23 cellular contexts compared by ENCODE assay signal in genomic region chr1:52856026-52856425, GRCh38. TPM values are rescaled to one million over a fixed set of nuclear protein-coding genes. Genes with fewer than 3 reads are reported as not detected.
DNase-seq lines count a peak whose midpoint lies in the region; ATAC-seq and TF ChIP-seq lines count a peak whose summit lies in the region.
"Had no signal": no experiment of that assay in that cellular context is flagged by ENCODE, and none has a peak within 500 bp of the region (broad histone marks: within the 10 kb centered on the region; RNA-seq: fewer than 3 reads in every experiment).

No MANE protein-coding gene starts in this region.

- CTCF ChIA-PET in RWPE1 (lab: Yijun Ruan, JAX) = interaction anchor here (0.6 kb wide), 1 partner anchor 1259 kb away, joined by 3 read pairs; no protein-coding TSS in a partner anchor

- H3K27me3 ChIP-seq in foreskin keratinocyte = no peaks in the 10 kb centered on the region
- H3K27me3 ChIP-seq: Peyer's patch had no signal

- peaks cover 17% of the 10 kb centered on the region for H3K4me1 ChIP-seq in foreskin keratinocyte
- H3K4me1 ChIP-seq: Peyer's patch had no signal

- POLR2A ChIA-PET in RWPE1 (lab: Yijun Ruan, JAX; ENCODE audit: low non-redundant PET) = no interaction called here

- intact Hi-C loops in Right ventricle myocardium superior (cut with DNase I) = no loop called here

- peak; percentile 63 for DNase-seq in NCI-H2107 treated with DMSO at 0.1 percent for 48 hours (lab: John Stamatoyannopoulos, UW; ENCODE audit: unreplicated experiment)
- no peak for DNase-seq in NCI-H2107 (lab: John Stamatoyannopoulos, UW)
- DNase-seq in RWPE1 (ENCODE audit: low spot score) = peak; percentile 49
- DNase-seq in foreskin keratinocyte = peak; percentile 73 to 75
- no peak for DNase-seq in COLO668 (lab: John Stamatoyannopoulos, UW; ENCODE audit: unreplicated experiment)
- no peak for DNase-seq in GM10266 (ENCODE audit: extremely low spot score)
- no peak for DNase-seq in Right ventricle myocardium superior
- DNase-seq: CD8-positive, alpha-beta T cell; DMS79 treated with DMSO at 0.1 percent for 48 hours; GF-D8; GM23248; H9; NCI-H1092; NCI-H1417 treated with DMSO at 0.1 percent for 48 hours; NCI-H1694 treated with DMSO at 0.1 percent for 48 hours; NCI-H2081; NCI-H2171 treated with DMSO at 0.1 percent for 48 hours; NCI-H524; Peyer's patch; SJCRH30 had no signal

- ATAC-seq in foreskin keratinocyte = peak; percentile 71
- ATAC-seq in Right ventricle myocardium superior (ENCODE audit: poor library complexity) = no peak
- ATAC-seq: CD8-positive, alpha-beta T cell; SK-N-SH treated with all-trans-retinoic acid at 6 μM for 48 hours had no signal

- no peak overlapping the region for H3K27ac ChIP-seq in RWPE1
- H3K27ac ChIP-seq in foreskin keratinocyte = no peak overlapping the region
- H3K27ac ChIP-seq: 22Rv1, C4-2B, GM23248, Peyer's patch, SJCRH30 had no signal

- no peak for TF ChIP-seq CTCF in RWPE1 (conservative IDR thresholded peaks at IDR 0.05; ENCODE audit: low read depth)
- no peak for TF ChIP-seq CTCF in foreskin keratinocyte (conservative IDR thresholded peaks at IDR 0.05)
- no peak for TF ChIP-seq CTCF in GM10266 (IDR thresholded peaks at IDR 0.05; ENCODE audit: control insufficient read depth, insufficient read depth, low read depth, missing control alignments)

RNA-seq across cellular contexts. Expression of gene ZYG11A, which starts 13.5 kb away (rescaled TPM):
- total RNA-seq in foreskin keratinocyte = 2.5 and 2.8 TPM in 2 replicates
- polyA plus RNA-seq in foreskin keratinocyte = 0.78 and 0.89 TPM in 2 replicates
- total RNA-seq in Right ventricle myocardium superior = not detected
- total RNA-seq: GM23248, Peyer's patch had no signal

Comparison
In these comparisons a context has a peak if more than half of its experiments do, and no peak if none do; other contexts are left out.
1. DNase-seq: peak in NCI-H2107 treated with DMSO at 0.1 percent for 48 hours (single experiment), RWPE1 (single experiment) and foreskin keratinocyte (2 of 2); none in NCI-H2107 (single experiment), COLO668 (single experiment), GM10266 (single experiment) and Right ventricle myocardium superior (single experiment).